In genomic region chr3:87206070-87206469, GRCh38 we compare ENCODE assay signal across 1 cellular context.
TF ChIP-seq lines count a peak whose summit lies in the region.

No MANE protein-coding gene starts in this region.

TF ChIP-seq in HepG2, 621 proteins besides CTCF, POLR2A, EP300 and RAD21 (continued from another document and continues in another):
- TF ChIP-seq KAT8 (CRISPR knock-in tag; IDR thresholded peaks at IDR 0.05) (peak; percentile 57), ZSCAN12 (CRISPR knock-in tag; IDR thresholded peaks at IDR 0.05) (no peak), HCFC1 (IDR thresholded peaks at IDR 0.05; ENCODE audit: low read depth, low read length) (no peak), ZNF556 (CRISPR knock-in tag; IDR thresholded peaks at IDR 0.05; ENCODE audit: borderline replicate concordance) (no peak), NCOA2 (CRISPR knock-in tag; IDR thresholded peaks at IDR 0.05) (peak; percentile 67), HHEX (CRISPR knock-in tag; IDR thresholded peaks at IDR 0.05) (no peak), NBN (conservative IDR thresholded peaks at IDR 0.05) (no peak), NR2F6 (IDR thresholded peaks at IDR 0.05) (peak; percentile 19; the same call in 1 of the 2 replicates), NR2F6 (CRISPR knock-in tag; IDR thresholded peaks at IDR 0.05) (no peak), NFIC (IDR thresholded peaks at IDR 0.05; ENCODE audit: low read length) (peak; percentile 55; the same call in 1 of the 2 replicates), HOXA3 (CRISPR knock-in tag; IDR thresholded peaks at IDR 0.05) (no peak), ZNF530 (CRISPR knock-in tag; IDR thresholded peaks at IDR 0.05; ENCODE audit: low read depth) (no peak), RXRB (CRISPR knock-in tag; IDR thresholded peaks at IDR 0.05; ENCODE audit: borderline replicate concordance) (peak; percentile 63), FOXP1 (IDR thresholded peaks at IDR 0.05) (no peak), FOXP1 (CRISPR knock-in tag; IDR thresholded peaks at IDR 0.05) (peak; percentile 65; the same call in 1 of the 2 replicates), KLF15 (CRISPR knock-in tag; IDR thresholded peaks at IDR 0.05; ENCODE audit: borderline replicate concordance) (no peak), ZNF276 (CRISPR knock-in tag; IDR thresholded peaks at IDR 0.05; ENCODE audit: low read depth) (no peak), ZNF143 (CRISPR knock-in tag; IDR thresholded peaks at IDR 0.05) (no peak), AGO2 (optimal IDR thresholded peaks at IDR 0.05; ENCODE audit: low read depth, low read length) (no peak), U2AF2 (IDR thresholded peaks at IDR 0.05; ENCODE audit: low read depth, low read length) (no peak), ZNF562 (CRISPR knock-in tag; IDR thresholded peaks at IDR 0.05; ENCODE audit: borderline replicate concordance) (no peak), SOX6 (IDR thresholded peaks at IDR 0.05) (no peak), SOX6 (CRISPR knock-in tag; IDR thresholded peaks at IDR 0.05) (peak; percentile 59; the same call in 1 of the 2 replicates), ZNF234 (CRISPR knock-in tag; conservative IDR thresholded peaks at IDR 0.05) (no peak), NFE2 (CRISPR knock-in tag; IDR thresholded peaks at IDR 0.05) (no peak), CREM (IDR thresholded peaks at IDR 0.05) (peak; percentile 30; the same call in 1 of the 2 replicates), CREM (CRISPR knock-in tag; IDR thresholded peaks at IDR 0.05) (no peak), ATF2 (CRISPR knock-in tag; IDR thresholded peaks at IDR 0.05) (peak; percentile 42; the same call in 1 of the 2 replicates), ZBTB49 (CRISPR knock-in tag; IDR thresholded peaks at IDR 0.05; ENCODE audit: borderline replicate concordance) (no peak), KDM2A (CRISPR knock-in tag; IDR thresholded peaks at IDR 0.05; ENCODE audit: borderline replicate concordance, low read depth) (no peak), RFXANK (CRISPR knock-in tag; IDR thresholded peaks at IDR 0.05) (no peak), SAP130 (CRISPR knock-in tag; IDR thresholded peaks at IDR 0.05; ENCODE audit: low read depth) (peak; percentile 46), SP140L (CRISPR knock-in tag; IDR thresholded peaks at IDR 0.05; ENCODE audit: borderline replicate concordance) (0 out of 2 replicates have a peak, but pooled peaks have one; percentile 43), ZNF558 (CRISPR knock-in tag; IDR thresholded peaks at IDR 0.05; ENCODE audit: borderline replicate concordance) (no peak), HNF4A (CRISPR knock-in tag; IDR thresholded peaks at IDR 0.05) (peak; percentile 83), ARID5B (CRISPR knock-in tag; IDR thresholded peaks at IDR 0.05) (peak; percentile 76), PRDM10 (CRISPR knock-in tag; IDR thresholded peaks at IDR 0.05; ENCODE audit: low read depth) (no peak), MAFK (conservative IDR thresholded peaks at IDR 0.05 in 1 of 2, IDR thresholded peaks at IDR 0.05 in 1 of 2; ENCODE audit: low read length in 2 of 2) (no peak), GMEB2 (CRISPR knock-in tag; IDR thresholded peaks at IDR 0.05; ENCODE audit: low read depth) (no peak), ZBTB8A (CRISPR knock-in tag; IDR thresholded peaks at IDR 0.05; ENCODE audit: borderline replicate concordance, low read depth) (no peak), SMC3 (IDR thresholded peaks at IDR 0.05; ENCODE audit: low read length) (peak; percentile 26; the same call in 1 of the 2 replicates), EHMT2 (IDR thresholded peaks at IDR 0.05; ENCODE audit: borderline replicate concordance, low read depth, low read length) (peak; percentile 81; the same call in 1 of the 2 replicates), DNMT1 (CRISPR knock-in tag; IDR thresholded peaks at IDR 0.05) (no peak), NCOA5 (CRISPR knock-in tag; IDR thresholded peaks at IDR 0.05) (no peak), KLF12 (CRISPR knock-in tag; IDR thresholded peaks at IDR 0.05; ENCODE audit: borderline replicate concordance) (no peak), ZNF431 (CRISPR knock-in tag; IDR thresholded peaks at IDR 0.05; ENCODE audit: borderline replicate concordance, low read depth) (no peak), HDAC2 (CRISPR knock-in tag; IDR thresholded peaks at IDR 0.05) (0 out of 2 replicates have a peak, but pooled peaks have one; percentile 52), ZNF274 (CRISPR knock-in tag; IDR thresholded peaks at IDR 0.05) (no peak), ISL2 (CRISPR knock-in tag; IDR thresholded peaks at IDR 0.05) (peak; percentile 56), ZNF589 (CRISPR knock-in tag; conservative IDR thresholded peaks at IDR 0.05) (no peak), TAF1 (CRISPR knock-in tag; IDR thresholded peaks at IDR 0.05) (no peak), PHB2 (IDR thresholded peaks at IDR 0.05; ENCODE audit: partially characterized antibody) (no peak), ZNF790 (CRISPR knock-in tag; IDR thresholded peaks at IDR 0.05; ENCODE audit: borderline replicate concordance) (no peak), NCOA1 (CRISPR knock-in tag; IDR thresholded peaks at IDR 0.05) (no peak), GPN1 (CRISPR knock-in tag; IDR thresholded peaks at IDR 0.05; ENCODE audit: borderline replicate concordance) (no peak), ZNF337 (CRISPR knock-in tag; IDR thresholded peaks at IDR 0.05; ENCODE audit: borderline replicate concordance, low read depth) (no peak), ZNF569 (CRISPR knock-in tag; IDR thresholded peaks at IDR 0.05; ENCODE audit: borderline replicate concordance) (no peak), CBX2 (IDR thresholded peaks at IDR 0.05; ENCODE audit: low read depth, low read length) (no peak), CBX2 (CRISPR knock-in tag; IDR thresholded peaks at IDR 0.05; ENCODE audit: low read depth) (no peak), ZNF513 (CRISPR knock-in tag; conservative IDR thresholded peaks at IDR 0.05) (no peak), ZNF777 (CRISPR knock-in tag; IDR thresholded peaks at IDR 0.05) (no peak), PCBP1 (IDR thresholded peaks at IDR 0.05; ENCODE audit: borderline replicate concordance, low read depth, low read length) (no peak)
